Comparison of ENCODE assay signal across 18 cellular contexts in genomic region chr7:18845700-18846099, GRCh38.
A peak's percentile ranks its signal among the peaks of the same experiment; 100 is the strongest.
DNase-seq lines count a peak whose midpoint lies in the region; TF ChIP-seq lines count a peak whose summit lies in the region.
"Had no signal": no experiment of that assay in that cellular context is flagged by ENCODE, and none has a peak within 500 bp of the region (broad histone marks: within the 10 kb centered on the region; RNA-seq: fewer than 3 reads in every experiment).

No MANE protein-coding gene starts in this region.

- TF ChIP-seq RAD21 in SK-N-SH (IDR thresholded peaks at IDR 0.05; ENCODE audit: low read length) = no peak

- H3K4me1 ChIP-seq in A673 (ENCODE audit: insufficient read depth, low read length, poor library complexity, severe bottlenecking) (peaks cover 26% of the 10 kb centered on the region), SK-N-SH (ENCODE audit: control insufficient read depth in 1 of 2, insufficient read depth in 2 of 2, low read depth in 1 of 2, low read length in 1 of 2) (peaks cover 23 to 52% of the 10 kb centered on the region in 2 experiments), mesenchymal stem cell (ENCODE audit: control insufficient read depth, insufficient read depth, low read depth, low read length) (no peaks in the 10 kb centered on the region)
- H3K4me1 ChIP-seq: BLaER1 treated with 17β-estradiol and CSF1 and Interleukin-3, amounts not matched to agents 10 nM and 100 nM had no signal

- no peaks in the 10 kb centered on the region for H4K20me1 ChIP-seq in SK-N-SH (ENCODE audit: insufficient read depth)
- H4K20me1 ChIP-seq: BLaER1 treated with 17β-estradiol and CSF1 and Interleukin-3, amounts not matched to agents 10 nM and 100 nM had no signal

- CTCF ChIA-PET in A673 (lab: Charles Lee) = no interaction called here
- CTCF ChIA-PET in SK-N-SH (lab: Yijun Ruan, JAX) = interaction anchor here (1.0 to 4.9 kb wide), 16 partner anchors 8 to 277 kb away, joined by 3 to 36 read pairs (median 5); no protein-coding TSS in a partner anchor

- H3K79me1 ChIP-seq in mesenchymal stem cell (replicated peaks; ENCODE audit: low read length, poor library complexity, severe bottlenecking) = no peaks in the 10 kb centered on the region

- H2BK12ac ChIP-seq in mesenchymal stem cell (ENCODE audit: low read length in 2 of 2) = no peak overlapping the region

- peak overlapping the region in 1 of 2 experiments; percentile 58 for H3K14ac ChIP-seq in mesenchymal stem cell (ENCODE audit: low read length in 2 of 2)

- H3K27me3 Mint-ChIP-seq in type B pancreatic cell = no peaks in the 10 kb centered on the region
- H3K27me3 Mint-ChIP-seq: CD4-positive, alpha-beta T cell had no signal

- H3K36me3 ChIP-seq in A673 (ENCODE audit: insufficient read depth, low read length, poor library complexity, severe bottlenecking) (no peaks in the 10 kb centered on the region), SK-N-SH (replicated peaks in 1 of 2; ENCODE audit: control insufficient read depth in 1 of 2, insufficient read depth in 2 of 2, low read length in 1 of 2) (peaks cover 0 to 4% of the 10 kb centered on the region in 2 experiments), mesenchymal stem cell (ENCODE audit: control insufficient read depth in 1 of 2, insufficient read depth in 2 of 2, low read depth in 1 of 2, low read length in 2 of 2) (no peaks in the 10 kb centered on the region)
- H3K36me3 ChIP-seq: BLaER1 treated with 17β-estradiol and CSF1 and Interleukin-3, amounts not matched to agents 10 nM and 100 nM; MG63 had no signal

- H3K79me2 ChIP-seq in SK-N-SH (ENCODE audit: insufficient read depth) = no peaks in the 10 kb centered on the region

- BruUV-seq in A673 (replicated peaks; lab: Mats Ljungman, UMichigan) = no TSS peak

- POLR2A ChIA-PET in A673 (lab: Charles Lee; ENCODE audit: low non-redundant PET) (interaction anchor here (0.6 kb wide), 1 partner anchor 259 kb away, joined by 3 read pairs; no protein-coding TSS in a partner anchor), SK-N-SH (lab: Yijun Ruan, JAX) (interaction anchor here (1.3 to 4.3 kb wide), 8 partner anchors 40 to 272 kb away, joined by 3 to 46 read pairs (median 13); partner anchors contain the start of gene TWIST1)

- H3K4me2 ChIP-seq in SK-N-SH = no peak overlapping the region
- H3K4me2 ChIP-seq in mesenchymal stem cell (ENCODE audit: low read length, poor library complexity, severe bottlenecking) = no peak overlapping the region
- H3K4me2 ChIP-seq: BLaER1 treated with 17β-estradiol and CSF1 and Interleukin-3, amounts not matched to agents 10 nM and 100 nM had no signal

- no peak overlapping the region for H2BK120ac ChIP-seq in mesenchymal stem cell (ENCODE audit: low read depth, low read length)

- peak overlapping the region; percentile 44 for H3K27ac ChIP-seq in A673 (ENCODE audit: low read depth, low read length, poor library complexity, severe bottlenecking)
- H3K27ac ChIP-seq in SK-N-SH (ENCODE audit: low read depth in 2 of 2, low read length in 1 of 2) = peak overlapping the region; percentile 60 to 100; a peak in 3 of 4 replicates
- H3K27ac ChIP-seq in mesenchymal stem cell (ENCODE audit: low read length, poor library complexity, severe bottlenecking) = no peak overlapping the region
- H3K27ac ChIP-seq in dorsolateral prefrontal cortex = no peak overlapping the region
- H3K27ac ChIP-seq: BLaER1 treated with 17β-estradiol and CSF1 and Interleukin-3, amounts not matched to agents 10 nM and 100 nM had no signal

- no peak overlapping the region for H3K23ac ChIP-seq in mesenchymal stem cell (ENCODE audit: low read length in 2 of 2)

- H3K9me3 ChIP-seq in A673 (ENCODE audit: low read depth, low read length, poor library complexity, severe bottlenecking) (no peaks in the 10 kb centered on the region), SK-N-SH (no peaks in the 10 kb centered on the region), mesenchymal stem cell (ENCODE audit: control insufficient read depth, low read length) (no peaks in the 10 kb centered on the region)
- H3K9me3 ChIP-seq: BLaER1 treated with 17β-estradiol and CSF1 and Interleukin-3, amounts not matched to agents 10 nM and 100 nM; MG63 had no signal

- no peaks in the 10 kb centered on the region for H3K9me2 ChIP-seq in SK-N-SH

- H3K4me3 ChIP-seq in A673 (ENCODE audit: low read depth, low read length, poor library complexity, severe bottlenecking) (no peak overlapping the region), SK-N-SH (ENCODE audit: low read depth in 2 of 2, low read length in 1 of 2) (no peak overlapping the region), mesenchymal stem cell (ENCODE audit: insufficient read depth in 1 of 2, low read depth in 1 of 2, low read length in 2 of 2) (no peak overlapping the region), dorsolateral prefrontal cortex (no peak overlapping the region)
- H3K4me3 ChIP-seq: BLaER1 treated with 17β-estradiol and CSF1 and Interleukin-3, amounts not matched to agents 10 nM and 100 nM; MG63 had no signal

- no peak overlapping the region for H3K18ac ChIP-seq in mesenchymal stem cell (ENCODE audit: low read depth in 1 of 2, low read length in 2 of 2)

- peaks cover 1% of the 10 kb centered on the region for H3K9me3 Mint-ChIP-seq in type B pancreatic cell
- H3K9me3 Mint-ChIP-seq: CD4-positive, alpha-beta T cell had no signal

- no peak for DNase-seq in A673 (ENCODE audit: low spot score)
- DNase-seq in SK-N-SH = no peak
- no peak for DNase-seq in mesenchymal stem cell
- DNase-seq in type B pancreatic cell (ENCODE audit: extremely low spot score, unreplicated experiment) = no peak
- no peak for DNase-seq in HK-2 (ENCODE audit: unreplicated experiment)
- no peak for DNase-seq in dorsolateral prefrontal cortex
- DNase-seq in activated T-cell treated with anti-CD3 and anti-CD28 coated beads, Interleukin-2, amount 50 U/mL, for 48 hours = no peak
- DNase-seq: CD4-positive, alpha-beta T cell; DMS53; KG1; MG63; NCI-H1105 treated with DMSO at 0.1 percent for 48 hours; NCI-H1930; NCI-H446; NCI-H524 treated with DMSO at 0.1 percent for 48 hours; NCI-H774; PC-3 had no signal

- intact Hi-C loops in A673 (cut with micrococcal nuclease; ENCODE audit: unreplicated experiment) (no loop called here), dorsolateral prefrontal cortex (cut with DNase I) (no loop called here)

- peaks cover 25% of the 10 kb centered on the region for H3K4me1 Mint-ChIP-seq in type B pancreatic cell (ENCODE audit: unreplicated experiment)

- peak overlapping the region; percentile 40 for H3K27ac Mint-ChIP-seq in type B pancreatic cell
- H3K27ac Mint-ChIP-seq: CD4-positive, alpha-beta T cell had no signal

- H3K9ac ChIP-seq in SK-N-SH (no peak overlapping the region), mesenchymal stem cell (ENCODE audit: low read length) (no peak overlapping the region)
- H3K9ac ChIP-seq: BLaER1 treated with 17β-estradiol and CSF1 and Interleukin-3, amounts not matched to agents 10 nM and 100 nM had no signal

- no peak for TF ChIP-seq CTCF in A673 (conservative IDR thresholded peaks at IDR 0.05; ENCODE audit: low read depth, low read length)
- no peak for TF ChIP-seq CTCF in SK-N-SH (IDR thresholded peaks at IDR 0.05)
- no peak for TF ChIP-seq CTCF in type B pancreatic cell (conservative IDR thresholded peaks at IDR 0.05)
- no peak for TF ChIP-seq CTCF in dorsolateral prefrontal cortex (IDR thresholded peaks at IDR 0.05 in 54 of 56, conservative IDR thresholded peaks at IDR 0.05 in 2 of 56; ENCODE audit: low read depth in 1 of 56, partially characterized antibody in 56 of 56)

- no peak overlapping the region for H3K4me3 Mint-ChIP-seq in type B pancreatic cell
- H3K4me3 Mint-ChIP-seq: CD4-positive, alpha-beta T cell had no signal

- H2AK5ac ChIP-seq in mesenchymal stem cell (ENCODE audit: low read length, severe bottlenecking) = no peak overlapping the region

- 81% methylated on average over 6 of the region's 6 CpGs for WGBS in SK-N-SH (ENCODE audit: low lambda C conversion rate)
- 86% methylated on average over 4 of the region's 6 CpGs for WGBS in mesenchymal stem cell

- no peak overlapping the region for H2BK15ac ChIP-seq in mesenchymal stem cell (ENCODE audit: low read depth, poor library complexity, severe bottlenecking)

- H2AFZ ChIP-seq in SK-N-SH (ENCODE audit: low read depth) = no peak overlapping the region
- H2AFZ ChIP-seq in mesenchymal stem cell (ENCODE audit: low read depth, low read length) = no peak overlapping the region

- H4K8ac ChIP-seq in mesenchymal stem cell (ENCODE audit: low read length) = no peak overlapping the region

- no peaks in the 10 kb centered on the region for H3K27me3 ChIP-seq in A673 (replicated peaks; ENCODE audit: insufficient read depth, low read depth, low read length, poor library complexity)
- H3K27me3 ChIP-seq in SK-N-SH (ENCODE audit: insufficient read depth) = no peaks in the 10 kb centered on the region
- no peaks in the 10 kb centered on the region for H3K27me3 ChIP-seq in mesenchymal stem cell (ENCODE audit: control insufficient read depth in 1 of 2, insufficient read depth in 1 of 2, low read length in 2 of 2)
- H3K27me3 ChIP-seq in dorsolateral prefrontal cortex = no peaks in the 10 kb centered on the region
- H3K27me3 ChIP-seq: BLaER1 treated with 17β-estradiol and CSF1 and Interleukin-3, amounts not matched to agents 10 nM and 100 nM; MG63 had no signal

- H3K4ac ChIP-seq in mesenchymal stem cell (ENCODE audit: low read depth in 1 of 2, low read length in 2 of 2) = no peak overlapping the region

- H4K91ac ChIP-seq in mesenchymal stem cell (ENCODE audit: low read length) = peak overlapping the region; percentile 53

- peaks cover 4% of the 10 kb centered on the region for H3F3A ChIP-seq in SK-N-SH (replicated peaks; ENCODE audit: insufficient read depth)

- no peak overlapping the region for H2BK5ac ChIP-seq in mesenchymal stem cell (ENCODE audit: low read depth, low read length, poor library complexity, severe bottlenecking)

- no peaks in the 10 kb centered on the region for H3K36me3 Mint-ChIP-seq in type B pancreatic cell

- TF ChIP-seq EP300 in SK-N-SH (IDR thresholded peaks at IDR 0.05; ENCODE audit: borderline replicate concordance in 1 of 2, low read depth in 1 of 2, low read length in 1 of 2) = no peak

TF ChIP-seq in SK-N-SH, 30 proteins besides CTCF, POLR2A, EP300 and RAD21 (continues in another document):
- TF ChIP-seq, protein P1, sequence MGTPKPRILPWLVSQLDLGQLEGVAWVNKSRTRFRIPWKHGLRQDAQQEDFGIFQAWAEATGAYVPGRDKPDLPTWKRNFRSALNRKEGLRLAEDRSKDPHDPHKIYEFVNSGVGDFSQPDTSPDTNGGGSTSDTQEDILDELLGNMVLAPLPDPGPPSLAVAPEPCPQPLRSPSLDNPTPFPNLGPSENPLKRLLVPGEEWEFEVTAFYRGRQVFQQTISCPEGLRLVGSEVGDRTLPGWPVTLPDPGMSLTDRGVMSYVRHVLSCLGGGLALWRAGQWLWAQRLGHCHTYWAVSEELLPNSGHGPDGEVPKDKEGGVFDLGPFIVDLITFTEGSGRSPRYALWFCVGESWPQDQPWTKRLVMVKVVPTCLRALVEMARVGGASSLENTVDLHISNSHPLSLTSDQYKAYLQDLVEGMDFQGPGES (IDR thresholded peaks at IDR 0.05; ENCODE audit: low read depth, low read length) = no peak
- no peak for TF ChIP-seq NFIC (IDR thresholded peaks at IDR 0.05; ENCODE audit: borderline replicate concordance)

Comparison
In these comparisons a context has a peak if more than half of its experiments do, and no peak if none do; other contexts are left out.
1. H3K27ac ChIP-seq: peak in A673 (single experiment) and SK-N-SH (2 of 2); none in mesenchymal stem cell (single experiment) and dorsolateral prefrontal cortex (0 of 59).